ENCODE assay signal across 1 cellular context in genomic region chr1:103327054-103327719, GRCh38.
TF ChIP-seq lines count a peak whose summit lies in the region.

No MANE protein-coding gene starts in this region.

TF ChIP-seq in H1, 55 proteins besides CTCF, POLR2A, EP300 and RAD21:
- TF ChIP-seq CHD2 (IDR thresholded peaks at IDR 0.05; ENCODE audit: low read length) (no peak), SIX5 (IDR thresholded peaks at IDR 0.05; ENCODE audit: low read depth, low read length) (no peak), GTF2F1 (IDR thresholded peaks at IDR 0.05; ENCODE audit: borderline replicate concordance, low read depth, low read length) (no peak), ATF2 (IDR thresholded peaks at IDR 0.05; ENCODE audit: low read length) (no peak), MAFK (IDR thresholded peaks at IDR 0.05; ENCODE audit: low read depth, low read length) (no peak)
